21 cellular contexts compared by ENCODE assay signal in genomic region chr2:213010106-213010779, GRCh38.
A peak's percentile ranks its signal among the peaks of the same experiment; 100 is the strongest.
DNase-seq lines count a peak whose midpoint lies in the region; ATAC-seq, FAIRE-seq and TF ChIP-seq lines count a peak whose summit lies in the region.
"Had no signal": no experiment of that assay in that cellular context is flagged by ENCODE, and none has a peak within 500 bp of the region (broad histone marks: within the 10 kb centered on the region; RNA-seq: fewer than 3 reads in every experiment).

No MANE protein-coding gene starts in this region.

- no peaks in the 10 kb centered on the region for H3K27me3 Mint-ChIP-seq in activated T-cell treated with anti-CD3 and anti-CD28 coated beads, Interleukin-2, amount 50 U/mL, for 4 hours (ENCODE audit: low read depth)

- no peaks in the 10 kb centered on the region for H3K36me3 Mint-ChIP-seq in activated T-cell treated with anti-CD3 and anti-CD28 coated beads, Interleukin-2, amount 50 U/mL, for 4 hours (ENCODE audit: insufficient read depth)

- no peak overlapping the region for H3K4me3 Mint-ChIP-seq in activated T-cell treated with anti-CD3 and anti-CD28 coated beads, Interleukin-2, amount 50 U/mL, for 4 hours
- H3K4me3 Mint-ChIP-seq: activated CD4-positive, alpha-beta memory T cell treated with anti-CD3 and anti-CD28 coated beads, Interleukin-2, amount 10 ng/mL, durations not matched to agents 7 days and 5 days had no signal

- ATAC-seq in GM18499 (IDR thresholded peaks at IDR 0.05; ENCODE audit: insufficient read depth, unreplicated experiment) (peak; percentile 37), GM18870 (IDR thresholded peaks at IDR 0.05; ENCODE audit: unreplicated experiment) (peak; percentile 67), HG02884 (IDR thresholded peaks at IDR 0.05; ENCODE audit: unreplicated experiment) (peak; percentile 68)
- ATAC-seq in activated T-cell treated with anti-CD3 and anti-CD28 coated beads, Interleukin-2, amount 50 U/mL, for 4 hours = no peak

- no peak for FAIRE-seq in bronchial epithelial cell (lab: Jason Lieb, UNC)
- FAIRE-seq: TTC549 had no signal

- no peak overlapping the region for H3K27ac ChIP-seq in thyroid gland
- H3K27ac ChIP-seq: esophagus muscularis mucosa, neutrophil, sigmoid colon, thoracic aorta had no signal

- H3K27me3 ChIP-seq in bronchial epithelial cell (ENCODE audit: control insufficient read depth, insufficient read depth, low read length) (no peaks in the 10 kb centered on the region), thyroid gland (no peaks in the 10 kb centered on the region)
- H3K27me3 ChIP-seq: esophagus muscularis mucosa, neutrophil, sigmoid colon had no signal

- H3K9me3 Mint-ChIP-seq in activated T-cell treated with anti-CD3 and anti-CD28 coated beads, Interleukin-2, amount 50 U/mL, for 4 hours = no peaks in the 10 kb centered on the region
- H3K9me3 Mint-ChIP-seq: activated CD4-positive, alpha-beta memory T cell treated with anti-CD3 and anti-CD28 coated beads, Interleukin-2, amount 10 ng/mL, durations not matched to agents 7 days and 5 days had no signal

- TF ChIP-seq POLR2A in thyroid gland (IDR thresholded peaks at IDR 0.05) = no peak

- TF ChIP-seq CTCF in bronchial epithelial cell (IDR thresholded peaks at IDR 0.05; ENCODE audit: insufficient read depth, low read length, severe bottlenecking) (no peak), thyroid gland (IDR thresholded peaks at IDR 0.05) (no peak)

- 95 to 97% methylated on average over 1 of the region's 1 CpG for WGBS in thyroid gland, 2 donors

- intact Hi-C loops in thyroid gland (cut with DNase I) = no loop called here

- H3K9me3 ChIP-seq in thyroid gland = no peaks in the 10 kb centered on the region
- H3K9me3 ChIP-seq: esophagus muscularis mucosa, neutrophil, sigmoid colon, thoracic aorta had no signal

- DNase-seq in bronchial epithelial cell (ENCODE audit: low read depth) (peak; percentile 18), NCI-H524 (lab: John Stamatoyannopoulos, UW) (no peak), NCI-H2107 (lab: John Stamatoyannopoulos, UW) (no peak), thyroid gland (no peak)
- no peak for DNase-seq in activated T-cell treated with anti-CD3 and anti-CD28 coated beads, Interleukin-2, amount 50 U/mL, for 4 hours
- DNase-seq: activated CD4-positive, alpha-beta memory T cell treated with anti-CD3 and anti-CD28 coated beads, Interleukin-2, amount 10 ng/mL, durations not matched to agents 7 days and 5 days; AML-193; Calu3; islet precursor cell; mesendoderm; MV-4-11; NCI-H2029 treated with DMSO at 0.1 percent for 48 hours; NCI-H526; sigmoid colon had no signal

- H3K36me3 ChIP-seq in bronchial epithelial cell (ENCODE audit: control insufficient read depth, insufficient read depth, low read length) (peaks cover 2% of the 10 kb centered on the region), thyroid gland (peaks cover 0 to 7% of the 10 kb centered on the region in 2 donors)
- H3K36me3 ChIP-seq: neutrophil, thoracic aorta had no signal

- H3K4me1 ChIP-seq in thyroid gland = no peaks in the 10 kb centered on the region
- H3K4me1 ChIP-seq: esophagus muscularis mucosa had no signal

- H3K4me3 ChIP-seq in bronchial epithelial cell (ENCODE audit: low read depth, low read length) (no peak overlapping the region), thyroid gland (replicated peaks in 1 of 3) (no peak overlapping the region)
- H3K4me3 ChIP-seq: esophagus muscularis mucosa, sigmoid colon, thoracic aorta had no signal

- H3K4me1 Mint-ChIP-seq in activated T-cell treated with anti-CD3 and anti-CD28 coated beads, Interleukin-2, amount 50 U/mL, for 4 hours (ENCODE audit: low read depth) = peaks cover 2% of the 10 kb centered on the region

Comparison
In these comparisons a context has a peak if more than half of its experiments do, and no peak if none do; other contexts are left out.
1. ATAC-seq: peak in GM18499 (single experiment), GM18870 (single experiment) and HG02884 (single experiment); none in activated T-cell treated with anti-CD3 and anti-CD28 coated beads, Interleukin-2, amount 50 U/mL, for 4 hours (0 of 2).